8 cellular contexts compared by ENCODE assay signal in the genomic region with DNA sequence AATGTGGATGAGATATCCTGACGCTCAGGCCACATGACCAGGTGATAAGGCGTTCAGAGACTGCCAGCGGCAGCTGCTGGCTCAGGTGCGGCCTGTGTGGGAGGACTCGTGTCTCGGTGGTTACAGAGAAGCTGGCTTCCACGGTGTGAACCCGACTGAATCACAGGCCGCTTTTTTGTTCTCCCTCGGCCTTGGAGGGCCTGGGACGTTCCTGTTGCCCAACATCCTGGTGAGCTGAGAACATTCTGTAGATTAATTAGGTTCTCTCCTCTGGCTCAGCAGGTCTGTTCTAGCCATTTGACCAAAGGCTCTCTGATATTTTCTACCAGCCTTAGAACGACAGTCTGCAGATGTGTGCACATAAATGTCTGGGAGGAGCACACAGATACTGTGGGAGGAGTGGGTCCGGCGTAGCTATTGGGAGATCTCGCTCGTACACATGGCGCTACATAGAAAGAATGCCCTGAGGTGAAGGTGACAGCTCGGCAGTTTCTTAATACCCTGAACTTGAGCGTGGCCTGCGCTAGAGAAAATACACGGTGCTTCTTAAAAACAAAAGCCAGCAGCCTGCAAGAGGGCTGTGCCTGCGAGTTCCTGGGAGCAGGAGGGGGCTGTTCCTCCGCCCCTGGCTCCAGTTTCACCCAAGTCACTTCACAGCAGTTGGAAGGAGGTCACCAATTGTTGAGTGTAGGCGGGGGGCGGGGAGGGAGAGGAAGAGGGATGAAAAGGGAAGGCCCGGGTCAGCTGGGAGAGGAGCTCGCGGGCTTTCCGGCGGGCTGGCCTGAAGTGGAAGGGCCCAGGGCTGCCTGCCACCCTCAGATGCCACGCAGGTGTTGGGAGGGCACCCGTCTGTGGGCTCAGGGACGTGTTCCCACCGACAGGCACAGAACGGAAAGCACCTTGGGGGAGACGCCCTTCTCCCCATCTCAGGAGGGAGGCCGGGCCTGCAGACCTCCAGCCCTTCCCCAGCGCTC.
A peak's percentile ranks its signal among the peaks of the same experiment; 100 is the strongest.
DNase-seq lines count a peak whose midpoint lies in the region; ATAC-seq and TF ChIP-seq lines count a peak whose summit lies in the region.
"Had no signal": no experiment of that assay in that cellular context is flagged by ENCODE, and none has a peak within 500 bp of the region (broad histone marks: within the 10 kb centered on the region; RNA-seq: fewer than 3 reads in every experiment).

No MANE protein-coding gene starts in this region.

- peak overlapping the region in 6 of 8 donors; percentile 18 to 88 (median 65) for H3K27ac ChIP-seq in spleen

- H3K36me3 ChIP-seq in spleen: no peaks in the 10 kb centered on the region

- no peaks in the 10 kb centered on the region for H3K36me3 Mint-ChIP-seq in brain
- H3K36me3 Mint-ChIP-seq: T-cell had no signal

- H3K9me3 ChIP-seq in spleen: no peaks in the 10 kb centered on the region

- no peaks in the 10 kb centered on the region for H3K9me3 Mint-ChIP-seq in brain
- H3K9me3 Mint-ChIP-seq: T-cell had no signal

- intact Hi-C loops in spleen (cut with DNase I; ENCODE audit: low total_unique reads): no loop called here

- TF ChIP-seq CTCF in brain (conservative IDR thresholded peaks at IDR 0.05) (no peak), spleen (IDR thresholded peaks at IDR 0.05 in 8 of 11, conservative IDR thresholded peaks at IDR 0.05 in 3 of 11) (no peak)

- DNase-seq in NCI-H1092 (lab: John Stamatoyannopoulos, UW) (peak; percentile 50), kidney glomerular epithelial cell (lab: John Stamatoyannopoulos, UW) (peak; percentile 58), spleen (peak; percentile 82), cerebellar cortex (ENCODE audit: low spot score) (no peak)
- no peak for DNase-seq in stimulated activated CD4-positive, alpha-beta T cell treated with anti-CD3 and anti-CD28 coated beads, Interleukin-1b, Interleukin-23, amount 100 ng/mL, for 48 hours

- H3K4me3 ChIP-seq in spleen: peak overlapping the region in 6 of 8 donors; percentile 15 to 59 (median 33)

- H3K4me1 Mint-ChIP-seq in brain: peaks cover 73% of the 10 kb centered on the region

- WGBS in spleen, 5 donors: 36 to 62% (median 47%) methylated on average over 32 to 38 of the region's 38 CpGs

- H3K4me3 Mint-ChIP-seq in brain: peak overlapping the region; percentile 31 to 84 (median 77)

- no peaks in the 10 kb centered on the region for H3K27me3 Mint-ChIP-seq in brain

- ATAC-seq in GM19467 (IDR thresholded peaks at IDR 0.05; ENCODE audit: unreplicated experiment): peak; percentile 28

- H3K27ac Mint-ChIP-seq in brain: peak overlapping the region; percentile 53 to 97 (median 93)
- H3K27ac Mint-ChIP-seq: T-cell had no signal

- TF ChIP-seq POLR2A in spleen (IDR thresholded peaks at IDR 0.05): no peak

- peaks cover 0 to 33% (median 0%) of the 10 kb centered on the region in 7 donors for H3K27me3 ChIP-seq in spleen (replicated peaks in 1 of 7)

- H3K4me1 ChIP-seq in spleen: peaks cover 5 to 36% (median 21%) of the 10 kb centered on the region in 6 donors

Comparison
In these comparisons a context has a peak if more than half of its experiments do, and no peak if none do; other contexts are left out.
1. DNase-seq: peak in NCI-H1092 (single experiment), kidney glomerular epithelial cell (single experiment) and spleen (single experiment); none in stimulated activated CD4-positive, alpha-beta T cell treated with anti-CD3 and anti-CD28 coated beads, Interleukin-1b, Interleukin-23, amount 100 ng/mL, for 48 hours (single experiment) and cerebellar cortex (single experiment).